8 cellular contexts compared by ENCODE assay signal in the genomic region with DNA sequence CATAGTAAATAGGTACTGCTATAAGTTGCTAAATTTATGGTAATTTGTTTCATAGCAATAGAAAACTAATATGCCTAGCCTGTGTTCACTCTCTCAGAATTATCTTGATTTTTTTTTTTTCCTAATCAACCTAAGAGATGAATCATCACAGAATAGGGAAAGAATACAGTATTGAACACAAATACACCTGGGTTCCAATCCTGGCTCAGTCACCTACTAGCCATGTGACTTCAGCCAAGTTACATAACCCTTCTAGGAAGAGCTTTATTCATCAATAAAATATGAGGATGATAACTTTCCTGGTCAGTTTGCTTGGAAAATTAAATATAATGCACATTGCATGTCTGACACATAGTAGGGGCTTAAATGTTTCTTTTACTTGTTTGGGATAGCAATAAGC.
"Had no signal": no experiment of that assay in that cellular context is flagged by ENCODE, and none has a peak within 500 bp of the region (broad histone marks: within the 10 kb centered on the region; RNA-seq: fewer than 3 reads in every experiment).

No MANE protein-coding gene starts in this region.

- H3K4me3 ChIP-seq: GM12878 had no signal

- ATAC-seq: GM12878 had no signal

- DNase-seq: GDM1, GF-D8 had no signal

- FAIRE-seq: G401.6, GM12878, GM12891, GM12892, GM18507, GM19239 had no signal
